In the genomic region with DNA sequence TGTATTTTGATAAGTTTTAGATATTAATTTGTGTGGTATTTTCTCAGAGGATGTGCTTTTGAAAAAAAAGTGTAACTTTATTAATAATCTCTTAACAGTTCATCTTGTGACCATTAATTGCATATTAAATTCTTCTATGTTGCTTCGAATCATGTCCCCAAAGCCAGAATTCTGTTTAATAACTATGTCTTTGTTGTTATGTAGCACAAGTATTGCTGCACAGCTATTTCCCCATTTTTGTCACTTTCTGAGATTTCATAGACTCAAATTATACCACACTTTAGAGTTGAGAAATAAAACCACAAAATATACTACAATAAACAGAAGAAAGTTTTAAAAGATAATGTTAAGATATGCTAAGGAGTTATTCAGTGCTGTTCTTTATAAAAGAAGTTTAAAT, we compare ENCODE assay signal across 2 cellular contexts.
TF ChIP-seq lines count a peak whose summit lies in the region.

No MANE protein-coding gene starts in this region.

TF ChIP-seq in HepG2, 621 proteins besides CTCF, POLR2A, EP300 and RAD21:
- no peak for TF ChIP-seq U2AF1 (optimal IDR thresholded peaks at IDR 0.05; ENCODE audit: low read depth, low read length)
- no peak for TF ChIP-seq KDM6A (CRISPR knock-in tag; IDR thresholded peaks at IDR 0.05; ENCODE audit: low read depth)
- no peak for TF ChIP-seq ZKSCAN8 (CRISPR knock-in tag; IDR thresholded peaks at IDR 0.05; ENCODE audit: borderline replicate concordance)
- no peak for TF ChIP-seq HNF4A (CRISPR knock-in tag; IDR thresholded peaks at IDR 0.05)

TF ChIP-seq in GM23338, 12 proteins besides CTCF, POLR2A, EP300 and RAD21:
- no peak for TF ChIP-seq JUNB (IDR thresholded peaks at IDR 0.05; ENCODE audit: unreplicated experiment)
- TF ChIP-seq CREB1 (CRISPR knock-in tag; IDR thresholded peaks at IDR 0.05; ENCODE audit: low read depth): no peak
- TF ChIP-seq ZNF114 (CRISPR knock-in tag; IDR thresholded peaks at IDR 0.05): no peak
- TF ChIP-seq ZNF331 (CRISPR knock-in tag; IDR thresholded peaks at IDR 0.05; ENCODE audit: low read depth): no peak
- TF ChIP-seq EZH2 (IDR thresholded peaks at IDR 0.05; ENCODE audit: low read depth, unreplicated experiment): no peak
- no peak for TF ChIP-seq POLR2AphosphoS5 (IDR thresholded peaks at IDR 0.05; ENCODE audit: low read depth)
- TF ChIP-seq, protein P1, sequence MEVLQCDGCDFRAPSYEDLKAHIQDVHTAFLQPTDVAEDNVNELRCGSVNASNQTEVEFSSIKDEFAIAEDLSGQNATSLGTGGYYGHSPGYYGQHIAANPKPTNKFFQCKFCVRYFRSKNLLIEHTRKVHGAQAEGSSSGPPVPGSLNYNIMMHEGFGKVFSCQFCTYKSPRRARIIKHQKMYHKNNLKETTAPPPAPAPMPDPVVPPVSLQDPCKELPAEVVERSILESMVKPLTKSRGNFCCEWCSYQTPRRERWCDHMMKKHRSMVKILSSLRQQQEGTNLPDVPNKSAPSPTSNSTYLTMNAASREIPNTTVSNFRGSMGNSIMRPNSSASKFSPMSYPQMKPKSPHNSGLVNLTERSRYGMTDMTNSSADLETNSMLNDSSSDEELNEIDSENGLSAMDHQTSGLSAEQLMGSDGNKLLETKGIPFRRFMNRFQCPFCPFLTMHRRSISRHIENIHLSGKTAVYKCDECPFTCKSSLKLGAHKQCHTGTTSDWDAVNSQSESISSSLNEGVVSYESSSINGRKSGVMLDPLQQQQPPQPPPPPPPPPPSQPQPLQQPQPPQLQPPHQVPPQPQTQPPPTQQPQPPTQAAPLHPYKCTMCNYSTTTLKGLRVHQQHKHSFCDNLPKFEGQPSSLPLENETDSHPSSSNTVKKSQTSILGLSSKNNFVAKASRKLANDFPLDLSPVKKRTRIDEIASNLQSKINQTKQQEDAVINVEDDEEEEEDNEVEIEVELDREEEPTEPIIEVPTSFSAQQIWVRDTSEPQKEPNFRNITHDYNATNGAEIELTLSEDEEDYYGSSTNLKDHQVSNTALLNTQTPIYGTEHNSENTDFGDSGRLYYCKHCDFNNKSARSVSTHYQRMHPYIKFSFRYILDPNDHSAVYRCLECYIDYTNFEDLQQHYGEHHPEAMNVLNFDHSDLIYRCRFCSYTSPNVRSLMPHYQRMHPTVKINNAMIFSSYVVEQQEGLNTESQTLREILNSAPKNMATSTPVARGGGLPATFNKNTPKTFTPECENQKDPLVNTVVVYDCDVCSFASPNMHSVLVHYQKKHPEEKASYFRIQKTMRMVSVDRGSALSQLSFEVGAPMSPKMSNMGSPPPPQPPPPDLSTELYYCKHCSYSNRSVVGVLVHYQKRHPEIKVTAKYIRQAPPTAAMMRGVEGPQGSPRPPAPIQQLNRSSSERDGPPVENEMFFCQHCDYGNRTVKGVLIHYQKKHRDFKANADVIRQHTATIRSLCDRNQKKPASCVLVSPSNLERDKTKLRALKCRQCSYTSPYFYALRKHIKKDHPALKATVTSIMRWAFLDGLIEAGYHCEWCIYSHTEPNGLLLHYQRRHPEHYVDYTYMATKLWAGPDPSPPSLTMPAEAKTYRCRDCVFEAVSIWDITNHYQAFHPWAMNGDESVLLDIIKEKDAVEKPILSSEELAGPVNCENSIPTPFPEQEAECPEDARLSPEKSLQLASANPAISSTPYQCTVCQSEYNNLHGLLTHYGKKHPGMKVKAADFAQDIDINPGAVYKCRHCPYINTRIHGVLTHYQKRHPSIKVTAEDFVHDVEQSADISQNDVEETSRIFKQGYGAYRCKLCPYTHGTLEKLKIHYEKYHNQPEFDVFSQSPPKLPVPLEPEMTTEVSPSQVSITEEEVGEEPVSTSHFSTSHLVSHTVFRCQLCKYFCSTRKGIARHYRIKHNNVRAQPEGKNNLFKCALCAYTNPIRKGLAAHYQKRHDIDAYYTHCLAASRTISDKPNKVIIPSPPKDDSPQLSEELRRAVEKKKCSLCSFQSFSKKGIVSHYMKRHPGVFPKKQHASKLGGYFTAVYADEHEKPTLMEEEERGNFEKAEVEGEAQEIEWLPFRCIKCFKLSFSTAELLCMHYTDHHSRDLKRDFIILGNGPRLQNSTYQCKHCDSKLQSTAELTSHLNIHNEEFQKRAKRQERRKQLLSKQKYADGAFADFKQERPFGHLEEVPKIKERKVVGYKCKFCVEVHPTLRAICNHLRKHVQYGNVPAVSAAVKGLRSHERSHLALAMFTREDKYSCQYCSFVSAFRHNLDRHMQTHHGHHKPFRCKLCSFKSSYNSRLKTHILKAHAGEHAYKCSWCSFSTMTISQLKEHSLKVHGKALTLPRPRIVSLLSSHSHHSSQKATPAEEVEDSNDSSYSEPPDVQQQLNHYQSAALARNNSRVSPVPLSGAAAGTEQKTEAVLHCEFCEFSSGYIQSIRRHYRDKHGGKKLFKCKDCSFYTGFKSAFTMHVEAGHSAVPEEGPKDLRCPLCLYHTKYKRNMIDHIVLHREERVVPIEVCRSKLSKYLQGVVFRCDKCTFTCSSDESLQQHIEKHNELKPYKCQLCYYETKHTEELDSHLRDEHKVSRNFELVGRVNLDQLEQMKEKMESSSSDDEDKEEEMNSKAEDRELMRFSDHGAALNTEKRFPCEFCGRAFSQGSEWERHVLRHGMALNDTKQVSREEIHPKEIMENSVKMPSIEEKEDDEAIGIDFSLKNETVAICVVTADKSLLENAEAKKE (CRISPR knock-in tag; IDR thresholded peaks at IDR 0.05): no peak
- TF ChIP-seq, protein P2, sequence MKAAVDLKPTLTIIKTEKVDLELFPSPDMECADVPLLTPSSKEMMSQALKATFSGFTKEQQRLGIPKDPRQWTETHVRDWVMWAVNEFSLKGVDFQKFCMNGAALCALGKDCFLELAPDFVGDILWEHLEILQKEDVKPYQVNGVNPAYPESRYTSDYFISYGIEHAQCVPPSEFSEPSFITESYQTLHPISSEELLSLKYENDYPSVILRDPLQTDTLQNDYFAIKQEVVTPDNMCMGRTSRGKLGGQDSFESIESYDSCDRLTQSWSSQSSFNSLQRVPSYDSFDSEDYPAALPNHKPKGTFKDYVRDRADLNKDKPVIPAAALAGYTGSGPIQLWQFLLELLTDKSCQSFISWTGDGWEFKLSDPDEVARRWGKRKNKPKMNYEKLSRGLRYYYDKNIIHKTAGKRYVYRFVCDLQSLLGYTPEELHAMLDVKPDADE (IDR thresholded peaks at IDR 0.05): no peak
- TF ChIP-seq, protein P3, sequence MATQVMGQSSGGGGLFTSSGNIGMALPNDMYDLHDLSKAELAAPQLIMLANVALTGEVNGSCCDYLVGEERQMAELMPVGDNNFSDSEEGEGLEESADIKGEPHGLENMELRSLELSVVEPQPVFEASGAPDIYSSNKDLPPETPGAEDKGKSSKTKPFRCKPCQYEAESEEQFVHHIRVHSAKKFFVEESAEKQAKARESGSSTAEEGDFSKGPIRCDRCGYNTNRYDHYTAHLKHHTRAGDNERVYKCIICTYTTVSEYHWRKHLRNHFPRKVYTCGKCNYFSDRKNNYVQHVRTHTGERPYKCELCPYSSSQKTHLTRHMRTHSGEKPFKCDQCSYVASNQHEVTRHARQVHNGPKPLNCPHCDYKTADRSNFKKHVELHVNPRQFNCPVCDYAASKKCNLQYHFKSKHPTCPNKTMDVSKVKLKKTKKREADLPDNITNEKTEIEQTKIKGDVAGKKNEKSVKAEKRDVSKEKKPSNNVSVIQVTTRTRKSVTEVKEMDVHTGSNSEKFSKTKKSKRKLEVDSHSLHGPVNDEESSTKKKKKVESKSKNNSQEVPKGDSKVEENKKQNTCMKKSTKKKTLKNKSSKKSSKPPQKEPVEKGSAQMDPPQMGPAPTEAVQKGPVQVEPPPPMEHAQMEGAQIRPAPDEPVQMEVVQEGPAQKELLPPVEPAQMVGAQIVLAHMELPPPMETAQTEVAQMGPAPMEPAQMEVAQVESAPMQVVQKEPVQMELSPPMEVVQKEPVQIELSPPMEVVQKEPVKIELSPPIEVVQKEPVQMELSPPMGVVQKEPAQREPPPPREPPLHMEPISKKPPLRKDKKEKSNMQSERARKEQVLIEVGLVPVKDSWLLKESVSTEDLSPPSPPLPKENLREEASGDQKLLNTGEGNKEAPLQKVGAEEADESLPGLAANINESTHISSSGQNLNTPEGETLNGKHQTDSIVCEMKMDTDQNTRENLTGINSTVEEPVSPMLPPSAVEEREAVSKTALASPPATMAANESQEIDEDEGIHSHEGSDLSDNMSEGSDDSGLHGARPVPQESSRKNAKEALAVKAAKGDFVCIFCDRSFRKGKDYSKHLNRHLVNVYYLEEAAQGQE (IDR thresholded peaks at IDR 0.05; ENCODE audit: unreplicated experiment): no peak
- TF ChIP-seq NANOG (IDR thresholded peaks at IDR 0.05; ENCODE audit: borderline replicate concordance): no peak
- no peak for TF ChIP-seq EZH2phosphoT487 (IDR thresholded peaks at IDR 0.05; ENCODE audit: unreplicated experiment)
- TF ChIP-seq STAT1 (IDR thresholded peaks at IDR 0.05; ENCODE audit: unreplicated experiment): no peak
